Comparison of ENCODE assay signal across 9 cellular contexts in the genomic region with DNA sequence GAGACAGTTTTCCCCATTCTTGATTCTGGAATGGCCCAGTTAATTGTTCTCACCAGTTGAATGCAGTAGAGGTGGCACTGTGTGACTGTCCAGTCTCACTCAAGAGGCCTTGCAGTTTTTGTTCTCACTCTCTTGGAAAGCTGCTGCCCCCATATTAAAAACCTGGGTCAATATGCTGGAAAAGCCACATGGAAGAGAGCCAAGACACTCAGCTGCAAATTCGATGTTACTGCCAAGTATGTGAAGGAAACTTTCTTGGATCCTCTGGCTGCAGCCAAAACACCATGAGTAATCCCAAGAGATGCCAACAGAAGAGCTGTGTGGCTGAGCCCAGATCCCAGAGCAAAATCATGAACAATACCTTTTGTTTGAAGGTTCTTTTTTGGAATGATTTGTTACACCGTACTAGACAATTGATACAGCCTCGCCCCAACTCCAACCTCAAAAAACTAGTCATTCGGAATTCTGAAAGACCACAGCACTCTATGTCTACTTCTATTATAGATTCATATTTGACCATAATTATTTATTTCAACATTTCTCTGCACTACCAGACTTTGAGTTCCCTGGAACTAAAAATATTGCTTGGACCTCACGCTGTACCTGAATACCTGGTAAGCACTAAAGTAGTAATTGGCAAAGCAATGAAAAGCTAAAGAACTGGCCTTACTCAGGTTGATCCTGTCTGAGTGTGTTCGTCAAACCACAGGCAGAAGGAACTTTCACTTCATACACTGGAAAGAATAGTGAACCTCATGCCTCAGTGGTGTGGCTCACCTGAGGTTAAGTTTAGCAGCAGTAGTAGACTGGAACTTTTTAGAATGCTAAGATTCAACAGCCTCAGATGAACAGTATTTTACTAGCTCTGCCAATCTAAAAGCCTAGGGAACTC.
DNase-seq lines count a peak whose midpoint lies in the region; TF ChIP-seq lines count a peak whose summit lies in the region.
"Had no signal": no experiment of that assay in that cellular context is flagged by ENCODE, and none has a peak within 500 bp of the region (broad histone marks: within the 10 kb centered on the region; RNA-seq: fewer than 3 reads in every experiment).

No MANE protein-coding gene starts in this region.

- H3K4me1 ChIP-seq in thymus (ENCODE audit: control insufficient read depth, insufficient read depth, low read length), result no peaks in the 10 kb centered on the region

- H3K27me3 ChIP-seq in kidney epithelial cell (ENCODE audit: control insufficient read depth, insufficient read depth, low read length) (no peaks in the 10 kb centered on the region), thymus (ENCODE audit: control insufficient read depth, insufficient read depth) (no peaks in the 10 kb centered on the region)

- H3K9me3 ChIP-seq in thymus (ENCODE audit: control insufficient read depth), result no peaks in the 10 kb centered on the region

- in situ Hi-C loops in astrocyte of the cerebellum (cut with HindIII; ENCODE audit: low sequenced_read_pairs), result no loop called here

- TF ChIP-seq CTCF in astrocyte of the cerebellum (IDR thresholded peaks at IDR 0.05; ENCODE audit: low read depth, low read length, missing control alignments) (no peak), kidney epithelial cell (IDR thresholded peaks at IDR 0.05; ENCODE audit: insufficient read depth, low read length, poor library complexity, severe bottlenecking) (no peak), coronary artery (IDR thresholded peaks at IDR 0.05) (no peak)

- WGBS in thymus, result 71% methylated on average over 6 of the region's 6 CpGs

- peak overlapping the region; percentile 31 for H3K27ac ChIP-seq in thymus (ENCODE audit: low read depth)
- peak overlapping the region in 1 of 2 donors; percentile 43 for H3K27ac ChIP-seq in coronary artery

- peaks cover 1% of the 10 kb centered on the region for H3K36me3 ChIP-seq in kidney epithelial cell (ENCODE audit: control insufficient read depth, insufficient read depth, low read length)
- H3K36me3 ChIP-seq in thymus (ENCODE audit: control insufficient read depth, insufficient read depth), result no peaks in the 10 kb centered on the region

- H3K4me3 ChIP-seq in astrocyte of the cerebellum (ENCODE audit: low read depth, low read length) (no peak overlapping the region), kidney epithelial cell (ENCODE audit: low read depth, low read length) (no peak overlapping the region), thymus (ENCODE audit: low read length) (no peak overlapping the region), coronary artery (no peak overlapping the region)

- DNase-seq in NCI-H1105 treated with DMSO at 0.1 percent for 48 hours (lab: John Stamatoyannopoulos, UW) (peak; percentile 51), NCI-H1105 (lab: John Stamatoyannopoulos, UW) (no peak), astrocyte of the cerebellum (ENCODE audit: low read depth) (peak; percentile 97), kidney epithelial cell (ENCODE audit: low read depth) (peak; percentile 87), NCI-H1694 (lab: John Stamatoyannopoulos, UW) (no peak), coronary artery (ENCODE audit: low spot score) (no peak)
- DNase-seq in stimulated activated CD4-positive, alpha-beta T cell treated with anti-CD3 and anti-CD28 coated beads, Interleukin-1b, Interleukin-23, amount 100 ng/mL, for 48 hours, result no peak
- DNase-seq: activated naive CD8-positive, alpha-beta T cell treated with anti-CD3 and anti-CD28 coated beads, Interleukin-2, amount 10 ng/mL, durations not matched to agents 7 days and 5 days had no signal

Comparison
In these comparisons a context has a peak if more than half of its experiments do, and no peak if none do; other contexts are left out.
1. DNase-seq: peak in NCI-H1105 treated with DMSO at 0.1 percent for 48 hours (single experiment), astrocyte of the cerebellum (single experiment) and kidney epithelial cell (single experiment); none in NCI-H1105 (single experiment), stimulated activated CD4-positive, alpha-beta T cell treated with anti-CD3 and anti-CD28 coated beads, Interleukin-1b, Interleukin-23, amount 100 ng/mL, for 48 hours (single experiment), NCI-H1694 (single experiment) and coronary artery (single experiment).